In genomic region chr6:156593893-156594292, GRCh38 we compare ENCODE assay signal across 23 cellular contexts.
DNase-seq lines count a peak whose midpoint lies in the region; ATAC-seq, FAIRE-seq and TF ChIP-seq lines count a peak whose summit lies in the region.
"Had no signal": no experiment of that assay in that cellular context is flagged by ENCODE, and none has a peak within 500 bp of the region (broad histone marks: within the 10 kb centered on the region; RNA-seq: fewer than 3 reads in every experiment).

No MANE protein-coding gene starts in this region.

- no peak overlapping the region for H3K4me3 ChIP-seq in WERI-Rb-1 (ENCODE audit: low read depth, low read length)
- H3K4me3 ChIP-seq in K562 = no peak overlapping the region
- H3K4me3 ChIP-seq: A549; BLaER1 treated with 17β-estradiol and CSF1 and Interleukin-3, amounts not matched to agents 10 nM and 100 nM had no signal

- no peak overlapping the region for H3K27ac Mint-ChIP-seq in mesothelial cell of epicardium
- no peak overlapping the region for H3K27ac Mint-ChIP-seq in activated CD8-positive, alpha-beta memory T cell treated with anti-CD3 and anti-CD28 coated beads, Interleukin-2, amount 10 ng/mL, durations not matched to agents 7 days and 5 days
- H3K27ac Mint-ChIP-seq: B cell; CD4-positive, alpha-beta T cell; CD8-positive, alpha-beta T cell had no signal

- no peaks in the 10 kb centered on the region for H3K4me1 ChIP-seq in K562 (replicated peaks in 1 of 2; ENCODE audit: control insufficient read depth in 2 of 2, insufficient read depth in 2 of 2, low read length in 2 of 2)
- H3K4me1 ChIP-seq: A549, Caco-2 had no signal

- TF ChIP-seq RAD21 in K562 (CRISPR knock-in tag; conservative IDR thresholded peaks at IDR 0.05 in 1 of 2, IDR thresholded peaks at IDR 0.05 in 1 of 2) = no peak

- no peaks in the 10 kb centered on the region for H3K36me3 Mint-ChIP-seq in mesothelial cell of epicardium
- H3K36me3 Mint-ChIP-seq in activated CD8-positive, alpha-beta memory T cell treated with anti-CD3 and anti-CD28 coated beads, Interleukin-2, amount 10 ng/mL, durations not matched to agents 7 days and 5 days = no peaks in the 10 kb centered on the region
- H3K36me3 Mint-ChIP-seq: CD8-positive, alpha-beta T cell had no signal

- no peaks in the 10 kb centered on the region for H4K20me1 ChIP-seq in K562 (replicated peaks; ENCODE audit: control insufficient read depth, insufficient read depth, low read length)
- H4K20me1 ChIP-seq: BLaER1 treated with 17β-estradiol and CSF1 and Interleukin-3, amounts not matched to agents 10 nM and 100 nM had no signal

- in situ Hi-C loops in K562 (cut with MboI) = no loop called here

- DNase-seq in NCI-H82 (lab: John Stamatoyannopoulos, UW) (peak; percentile 64), NCI-H82 treated with DMSO at 0.1 percent for 48 hours (lab: John Stamatoyannopoulos, UW; ENCODE audit: unreplicated experiment) (no peak), WERI-Rb-1 (peak; percentile 42), K562 (ENCODE audit: extremely low read depth in 1 of 4, low spot score in 3 of 4) (no peak), mesothelial cell of epicardium (ENCODE audit: low spot score in 2 of 2, unreplicated experiment in 2 of 2) (no peak)
- DNase-seq in activated CD8-positive, alpha-beta memory T cell treated with anti-CD3 and anti-CD28 coated beads, Interleukin-2, amount 10 ng/mL, durations not matched to agents 7 days and 5 days = no peak
- DNase-seq in stimulated activated CD4-positive, alpha-beta T cell treated with anti-CD3 and anti-CD28 coated beads, Interleukin-2, amount 100 ng/mL, for 24 hours = no peak
- DNase-seq: AML-193; Caco-2; Calu3; CD4-positive, alpha-beta T cell; CD8-positive, alpha-beta T cell; DND-41; EL; GDM1 had no signal

- peaks cover 37% of the 10 kb centered on the region for H3K27me3 Mint-ChIP-seq in mesothelial cell of epicardium (ENCODE audit: low read depth)
- peaks cover 19% of the 10 kb centered on the region for H3K27me3 Mint-ChIP-seq in activated CD8-positive, alpha-beta memory T cell treated with anti-CD3 and anti-CD28 coated beads, Interleukin-2, amount 10 ng/mL, durations not matched to agents 7 days and 5 days
- H3K27me3 Mint-ChIP-seq: CD4-positive, alpha-beta T cell had no signal

- H2AFZ ChIP-seq in K562 (ENCODE audit: low read depth, low read length) = no peak overlapping the region

- H3K9me3 Mint-ChIP-seq in mesothelial cell of epicardium = no peaks in the 10 kb centered on the region
- H3K9me3 Mint-ChIP-seq in activated CD8-positive, alpha-beta memory T cell treated with anti-CD3 and anti-CD28 coated beads, Interleukin-2, amount 10 ng/mL, durations not matched to agents 7 days and 5 days (ENCODE audit: low read depth) = no peaks in the 10 kb centered on the region
- H3K9me3 Mint-ChIP-seq: CD4-positive, alpha-beta T cell; CD8-positive, alpha-beta T cell had no signal

- CTCF ChIA-PET in K562 (lab: Yijun Ruan, JAX; ENCODE audit: low intra/inter-chr PET ratio) = no interaction called here
- CTCF ChIA-PET in activated CD8-positive, alpha-beta memory T cell treated with anti-CD3 and anti-CD28 coated beads, Interleukin-2, amount 10 ng/mL, durations not matched to agents 7 days and 5 days (lab: Charles Lee) = interaction anchor here (0.6 kb wide), 1 partner anchor 315 kb away, joined by 4 read pairs; no protein-coding TSS in a partner anchor

- no TSS peak for BruUV-seq in K562 (replicated peaks; lab: Mats Ljungman, UMichigan)

- H3K27me3 ChIP-seq in WERI-Rb-1 (ENCODE audit: insufficient read depth, low read depth, severe bottlenecking) (no peaks in the 10 kb centered on the region), K562 (ENCODE audit: control insufficient read depth in 2 of 2, insufficient read depth in 2 of 2, low read length in 2 of 2) (peaks cover 21 to 28% of the 10 kb centered on the region in 2 experiments; a peak in 3 of 5 replicates)
- H3K27me3 ChIP-seq: BLaER1 treated with 17β-estradiol and CSF1 and Interleukin-3, amounts not matched to agents 10 nM and 100 nM had no signal

- no peaks in the 10 kb centered on the region for H3K79me2 ChIP-seq in K562 (ENCODE audit: control insufficient read depth, insufficient read depth, low read length)

- no peak for TF ChIP-seq EP300 in K562 (IDR thresholded peaks at IDR 0.05; ENCODE audit: low read length)

- H3K9me1 ChIP-seq in K562 (ENCODE audit: control insufficient read depth, insufficient read depth, low read length) = no peaks in the 10 kb centered on the region

- H3K9ac ChIP-seq in K562 (ENCODE audit: insufficient read depth in 1 of 2, low read depth in 2 of 2, low read length in 2 of 2) = no peak overlapping the region
- H3K9ac ChIP-seq: BLaER1 treated with 17β-estradiol and CSF1 and Interleukin-3, amounts not matched to agents 10 nM and 100 nM had no signal

- no peak for ATAC-seq in K562
- ATAC-seq in activated CD8-positive, alpha-beta memory T cell treated with anti-CD3 and anti-CD28 coated beads, Interleukin-2, amount 10 ng/mL, durations not matched to agents 7 days and 5 days = no peak
- ATAC-seq: A549; CD8-positive, alpha-beta T cell had no signal

- TF ChIP-seq CTCF in WERI-Rb-1 (IDR thresholded peaks at IDR 0.05; ENCODE audit: low read depth, low read length) (no peak), K562 (IDR thresholded peaks at IDR 0.05 in 2 of 3, conservative IDR thresholded peaks at IDR 0.05 in 1 of 3; ENCODE audit: insufficient read depth in 2 of 3, low read depth in 1 of 3, low read length in 3 of 3) (no peak), mesothelial cell of epicardium (IDR thresholded peaks at IDR 0.05; ENCODE audit: unreplicated experiment) (no peak)

- H3K9me3 ChIP-seq in WERI-Rb-1 (ENCODE audit: severe bottlenecking) = no peaks in the 10 kb centered on the region
- no peaks in the 10 kb centered on the region for H3K9me3 ChIP-seq in K562 (replicated peaks; ENCODE audit: control insufficient read depth, insufficient read depth, low read depth, low read length)
- H3K9me3 ChIP-seq: A549, Caco-2 had no signal

- no peak overlapping the region for H3K27ac ChIP-seq in WERI-Rb-1
- no peak overlapping the region for H3K27ac ChIP-seq in K562 (ENCODE audit: extremely low read depth, low read depth, low read length)
- H3K27ac ChIP-seq: 22Rv1; A549; BLaER1 treated with 17β-estradiol and CSF1 and Interleukin-3, amounts not matched to agents 10 nM and 100 nM; C4-2B had no signal

- no peak overlapping the region for H3K4me2 ChIP-seq in K562 (ENCODE audit: insufficient read depth, low read length)
- H3K4me2 ChIP-seq: A549; BLaER1 treated with 17β-estradiol and CSF1 and Interleukin-3, amounts not matched to agents 10 nM and 100 nM had no signal

- peaks cover 10% of the 10 kb centered on the region for H3K4me1 Mint-ChIP-seq in mesothelial cell of epicardium
- no peaks in the 10 kb centered on the region for H3K4me1 Mint-ChIP-seq in activated CD8-positive, alpha-beta memory T cell treated with anti-CD3 and anti-CD28 coated beads, Interleukin-2, amount 10 ng/mL, durations not matched to agents 7 days and 5 days

- POLR2A ChIA-PET in K562 (lab: Yijun Ruan, JAX) = no interaction called here

- WGBS in K562 (ENCODE audit: insufficient coverage, low coverage, missing lambda C conversion rate) = 0% methylated on average over 3 of the region's 3 CpGs

- H3K36me3 ChIP-seq in WERI-Rb-1 (no peaks in the 10 kb centered on the region), K562 (ENCODE audit: control insufficient read depth, insufficient read depth, low read length) (no peaks in the 10 kb centered on the region)
- H3K36me3 ChIP-seq: BLaER1 treated with 17β-estradiol and CSF1 and Interleukin-3, amounts not matched to agents 10 nM and 100 nM had no signal

- TF ChIP-seq POLR2A in K562 (conservative IDR thresholded peaks at IDR 0.05) = no peak

- no peak overlapping the region for H3K4me3 Mint-ChIP-seq in mesothelial cell of epicardium
- H3K4me3 Mint-ChIP-seq in activated CD8-positive, alpha-beta memory T cell treated with anti-CD3 and anti-CD28 coated beads, Interleukin-2, amount 10 ng/mL, durations not matched to agents 7 days and 5 days = no peak overlapping the region
- H3K4me3 Mint-ChIP-seq: B cell; CD4-positive, alpha-beta T cell; CD8-positive, alpha-beta T cell had no signal

- no peak for FAIRE-seq in K562 (lab: Jason Lieb, UNC)
- FAIRE-seq: A549, D721Med, GM12892, GM19239 had no signal

- intact Hi-C loops in K562 (cut with micrococcal nuclease) = no loop called here

TF ChIP-seq in K562, 482 proteins besides CTCF, POLR2A, EP300 and RAD21:
- TF ChIP-seq STAG1 (CRISPR knock-in tag; IDR thresholded peaks at IDR 0.05; ENCODE audit: borderline replicate concordance) = no peak
- TF ChIP-seq SPI1 (IDR thresholded peaks at IDR 0.05; ENCODE audit: borderline replicate concordance, low read depth, low read length) = peak; percentile 56; the same call in 1 of the 2 replicates
- TF ChIP-seq DPF2 (IDR thresholded peaks at IDR 0.05) = no peak
- no peak for TF ChIP-seq BCL6 (CRISPR knock-in tag; IDR thresholded peaks at IDR 0.05)
- TF ChIP-seq ZBTB34 (CRISPR knock-in tag; IDR thresholded peaks at IDR 0.05) = no peak
- no peak for TF ChIP-seq HINFP (tag; conservative IDR thresholded peaks at IDR 0.05; ENCODE audit: low read depth)

Comparison
In these comparisons a context has a peak if more than half of its experiments do, and no peak if none do; other contexts are left out.
1. DNase-seq: peak in NCI-H82 (single experiment) and WERI-Rb-1 (single experiment); none in NCI-H82 treated with DMSO at 0.1 percent for 48 hours (single experiment), K562 (0 of 4), mesothelial cell of epicardium (0 of 2), activated CD8-positive, alpha-beta memory T cell treated with anti-CD3 and anti-CD28 coated beads, Interleukin-2, amount 10 ng/mL, durations not matched to agents 7 days and 5 days (single experiment) and stimulated activated CD4-positive, alpha-beta T cell treated with anti-CD3 and anti-CD28 coated beads, Interleukin-2, amount 100 ng/mL, for 24 hours (0 of 2).